Comparison of ENCODE assay signal across 8 cellular contexts in genomic region chr18:75210274-75211001, GRCh38. TPM values are rescaled to one million over a fixed set of nuclear protein-coding genes. Genes with fewer than 3 reads are reported as not detected.
DNase-seq lines count a peak whose midpoint lies in the region; ATAC-seq and TF ChIP-seq lines count a peak whose summit lies in the region.

Gene TSHZ1, plus strand, starts transcription at chr18:75210797. Its CDS starts 1,080 bp downstream, at chr18:75211877.

- H3K9me3 ChIP-seq in MG63 (no peaks in the 10 kb centered on the region), RWPE2 (ENCODE audit: severe bottlenecking) (no peaks in the 10 kb centered on the region), gastroesophageal sphincter (no peaks in the 10 kb centered on the region), neural progenitor cell (ENCODE audit: low read depth) (no peaks in the 10 kb centered on the region), aorta (ENCODE audit: control insufficient read depth, low read length) (no peaks in the 10 kb centered on the region)

- no peak for TF ChIP-seq CTCF in RWPE2 (IDR thresholded peaks at IDR 0.05; ENCODE audit: poor library complexity, severe bottlenecking)
- no peak for TF ChIP-seq CTCF in gastroesophageal sphincter (IDR thresholded peaks at IDR 0.05)
- no peak for TF ChIP-seq CTCF in neural progenitor cell (IDR thresholded peaks at IDR 0.05)

- H3K4me2 ChIP-seq in neural progenitor cell = peak within 1 kb of the TSS; percentile 100

- peak within 1 kb of the TSS; percentile 98 to 99 for H3K27ac Mint-ChIP-seq in activated naive CD4-positive, alpha-beta T cell treated with anti-CD3 and anti-CD28 coated beads, Interleukin-2, amount 50 U/mL, for 72 hours
- peak within 1 kb of the TSS; percentile 94 for H3K27ac Mint-ChIP-seq in neural progenitor cell

- H3K4me1 ChIP-seq in RWPE2 (ENCODE audit: insufficient read depth, poor library complexity, severe bottlenecking) (peaks cover 31% of the 10 kb centered on the region), gastroesophageal sphincter (peaks cover 5 to 63% (median 5%) of the 10 kb centered on the region in 3 donors), neural progenitor cell (peaks cover 26% of the 10 kb centered on the region), aorta (ENCODE audit: control insufficient read depth in 1 of 2, insufficient read depth in 2 of 2, low read length in 2 of 2) (peaks cover 0 to 4% of the 10 kb centered on the region in 2 donors)

- peak; percentile 33 to 36 for TF ChIP-seq POLR2A in gastroesophageal sphincter (IDR thresholded peaks at IDR 0.05)

- H3K9me3 Mint-ChIP-seq in activated naive CD4-positive, alpha-beta T cell treated with anti-CD3 and anti-CD28 coated beads, Interleukin-2, amount 50 U/mL, for 72 hours = no peaks in the 10 kb centered on the region
- no peaks in the 10 kb centered on the region for H3K9me3 Mint-ChIP-seq in neural progenitor cell

- ATAC-seq in RWPE2 (ENCODE audit: low read depth) (peak; percentile 60), gastroesophageal sphincter (peak; percentile 37), aorta (ENCODE audit: low FRiP score) (peak; percentile 73)
- peak; percentile 22 to 45 for ATAC-seq in activated naive CD4-positive, alpha-beta T cell treated with anti-CD3 and anti-CD28 coated beads, Interleukin-2, amount 50 U/mL, for 72 hours

- H3K36me3 Mint-ChIP-seq in activated naive CD4-positive, alpha-beta T cell treated with anti-CD3 and anti-CD28 coated beads, Interleukin-2, amount 50 U/mL, for 72 hours = peaks cover 33 to 47% of the 10 kb centered on the region in 2 donors
- no peaks in the 10 kb centered on the region for H3K36me3 Mint-ChIP-seq in neural progenitor cell

- H3K4me3 Mint-ChIP-seq in neural progenitor cell = peak within 1 kb of the TSS; percentile 95

- WGBS in gastroesophageal sphincter (ENCODE audit: low coverage in 1 of 2), 2 donors = 2 to 3% methylated on average over 9 to 15 of the region's 15 CpGs
- 0 to 1% methylated on average over 15 of the region's 15 CpGs for WGBS in aorta, 2 donors

- H3K27me3 ChIP-seq in MG63 (peaks cover 2% of the 10 kb centered on the region; the same call in 1 of the 2 replicates), RWPE2 (ENCODE audit: insufficient read depth, poor library complexity, severe bottlenecking) (no peaks in the 10 kb centered on the region), gastroesophageal sphincter (no peaks in the 10 kb centered on the region), neural progenitor cell (peaks cover 90% of the 10 kb centered on the region), aorta (ENCODE audit: control insufficient read depth in 1 of 2, insufficient read depth in 2 of 2, low read length in 1 of 2) (no peaks in the 10 kb centered on the region)

- H3K9ac ChIP-seq in neural progenitor cell = no peak within 1 kb of the TSS

- H4K20me1 ChIP-seq in neural progenitor cell (ENCODE audit: low read depth) = peaks cover 36% of the 10 kb centered on the region

- no peaks in the 10 kb centered on the region for H3K79me2 ChIP-seq in neural progenitor cell (ENCODE audit: low read depth)

- peaks cover 27% of the 10 kb centered on the region for H3F3A ChIP-seq in neural progenitor cell (ENCODE audit: low read depth)

- H3K36me3 ChIP-seq in MG63 = no peaks in the 10 kb centered on the region
- H3K36me3 ChIP-seq in RWPE2 (ENCODE audit: low read depth) = no peaks in the 10 kb centered on the region
- H3K36me3 ChIP-seq in gastroesophageal sphincter = no peaks in the 10 kb centered on the region
- no peaks in the 10 kb centered on the region for H3K36me3 ChIP-seq in neural progenitor cell
- no peaks in the 10 kb centered on the region for H3K36me3 ChIP-seq in aorta (ENCODE audit: control insufficient read depth in 1 of 2, insufficient read depth in 2 of 2, low read length in 1 of 2)

- H3K27ac ChIP-seq in RWPE2 (ENCODE audit: poor library complexity, severe bottlenecking) (peak within 1 kb of the TSS; percentile 96), gastroesophageal sphincter (peak within 1 kb of the TSS; percentile 93 to 100 (median 97)), neural progenitor cell (no peak within 1 kb of the TSS), aorta (ENCODE audit: low read depth in 1 of 2, low read length in 2 of 2) (peak within 1 kb of the TSS; percentile 75 to 81)

- no peak for TF ChIP-seq EP300 in gastroesophageal sphincter (IDR thresholded peaks at IDR 0.05)

- intact Hi-C loops in aorta (cut with DNase I) = loop anchor here in 1 of 2 donors (5.0 to 10.0 kb wide), 2 partner anchors 37 to 206 kb away; no protein-coding TSS in a partner anchor

- H3K4me1 Mint-ChIP-seq in neural progenitor cell = peaks cover 46% of the 10 kb centered on the region

- DNase-seq in GM04504 (ENCODE audit: low read depth) (peak; percentile 81), HCEC 1CT (peak; percentile 86), MG63 (peak; percentile 52), RWPE2 (ENCODE audit: low spot score) (no peak), neural progenitor cell (ENCODE audit: low spot score) (peak; percentile 70), aorta (no peak)
- DNase-seq in activated naive CD4-positive, alpha-beta T cell treated with anti-CD3 and anti-CD28 coated beads, Interleukin-2, amount 50 U/mL, for 72 hours (ENCODE audit: low spot score in 2 of 2) = peak in 1 of 2 donors; percentile 38

- H2AFZ ChIP-seq in neural progenitor cell (replicated peaks) = peak within 1 kb of the TSS; percentile 90

- peaks cover 35% of the 10 kb centered on the region for H3K27me3 Mint-ChIP-seq in neural progenitor cell (ENCODE audit: insufficient read depth, low read depth)

- H3K4me3 ChIP-seq in MG63 (peak within 1 kb of the TSS; percentile 73), RWPE2 (ENCODE audit: severe bottlenecking) (peak within 1 kb of the TSS; percentile 96), gastroesophageal sphincter (peak within 1 kb of the TSS; percentile 77 to 100), neural progenitor cell (peak within 1 kb of the TSS; percentile 87), aorta (ENCODE audit: low read length in 2 of 2) (peak within 1 kb of the TSS; percentile 94 to 98)

RNA-seq across cellular contexts. Expression of gene TSHZ1, which starts in this region (rescaled TPM):
- total RNA-seq in MG63 (2014; rRNA removed; shearing (Covaris generic); ENCODE audit: low replicate concordance) = 4.4 and 4.5 TPM in 2 replicates
- 10 to 100 TPM in 1 of 2 donors, 1 to 10 TPM in 1; 8.7 to 17.2 TPM for total RNA-seq in activated naive CD4-positive, alpha-beta T cell treated with anti-CD3 and anti-CD28 coated beads, Interleukin-2, amount 50 U/mL, for 72 hours
- total RNA-seq in gastroesophageal sphincter (10 to 100 TPM; 22.3 to 41.7 (median 33.8) TPM), neural progenitor cell (ENCODE audit: low replicate concordance) (0.06 and 0.15 TPM in 2 replicates), aorta (10 to 100 TPM; 15.9 to 26.0 TPM)
- polyA plus RNA-seq in aorta = 1 to 10 TPM; 3.3 to 7.7 TPM

Comparison
In these comparisons a context has a peak if more than half of its experiments do, and no peak if none do; other contexts are left out.
1. Peak in DNase-seq, H3K4me3 ChIP-seq and H3K4me2 ChIP-seq in neural progenitor cell; RNA of the gene not detected or under 1 TPM.
2. DNase-seq: peak in GM04504 (single experiment), HCEC 1CT (single experiment) and MG63 (single experiment); none in RWPE2 (single experiment) and aorta (0 of 2).
3. Peak in every context shown above with its lines, with median percentiles within 50 percentile points of each other: H3K4me3 ChIP-seq and ATAC-seq.